In the genomic region with DNA sequence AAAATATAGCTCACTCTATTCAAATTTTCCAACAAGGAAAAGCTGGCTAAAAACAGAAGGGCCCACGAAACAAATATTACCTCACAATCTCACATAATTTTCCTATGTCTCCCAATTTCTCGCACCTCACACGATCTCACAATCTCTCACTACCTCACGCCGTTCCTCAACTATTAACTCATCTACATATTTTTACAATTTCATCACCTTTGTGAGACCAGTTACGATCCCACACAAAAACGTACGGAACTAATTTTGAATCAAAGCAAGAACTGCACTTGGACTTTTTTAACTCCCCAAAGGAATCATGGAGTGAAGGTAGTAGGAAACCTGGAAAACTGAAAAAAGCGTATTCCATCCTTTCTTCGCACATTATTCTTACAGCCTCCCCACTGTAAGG, we compare ENCODE assay signal across 8 cellular contexts. TPM values are rescaled to one million over a fixed set of nuclear protein-coding genes. Genes with fewer than 3 reads are reported as not detected.
DNase-seq lines count a peak whose midpoint lies in the region; ATAC-seq, FAIRE-seq and TF ChIP-seq lines count a peak whose summit lies in the region.

No MANE protein-coding gene starts in this region.

- H3K4me3 ChIP-seq in SJCRH30 (peak overlapping the region; percentile 96), retinal pigment epithelial cell (ENCODE audit: low read length) (peak overlapping the region; percentile 85)

- peaks cover 12% of the 10 kb centered on the region for H3K36me3 ChIP-seq in SJCRH30

- H3K4me1 ChIP-seq in SJCRH30: no peaks in the 10 kb centered on the region

- FAIRE-seq in H54 (lab: Jason Lieb, UNC): no peak

- H3K27me3 ChIP-seq in SJCRH30: no peaks in the 10 kb centered on the region

- TF ChIP-seq POLR2A in H54 (IDR thresholded peaks at IDR 0.05; ENCODE audit: low read depth, low read length): no peak

- ATAC-seq in HG02588 (IDR thresholded peaks at IDR 0.05; ENCODE audit: unreplicated experiment): no peak

- H3K27ac ChIP-seq in SJCRH30: peak overlapping the region; percentile 98

- H3K9me3 ChIP-seq in SJCRH30 (replicated peaks): 0 out of 2 replicates have a peak, but pooled peaks cover 2% of the 10 kb centered on the region

- TF ChIP-seq CTCF in retinal pigment epithelial cell (conservative IDR thresholded peaks at IDR 0.05; ENCODE audit: low read depth, low read length): no peak

- DNase-seq in GM04504 (ENCODE audit: low read depth) (peak; percentile 26), SJCRH30 (no peak), fibroblast of peridontal ligament (ENCODE audit: extremely low read depth) (peak; percentile 51), retinal pigment epithelial cell (ENCODE audit: low read depth) (no peak), DMS 273 treated with DMSO at 0.1 percent for 48 hours (lab: John Stamatoyannopoulos, UW) (no peak), GF-D8 (lab: John Stamatoyannopoulos, UW) (no peak), H54 (ENCODE audit: insufficient read length, low spot score) (no peak)

RNA-seq across cellular contexts. Expression of gene CBX1, which starts 1.1 kb away (rescaled TPM):
- 148 and 149 TPM in 2 replicates for total RNA-seq in SJCRH30 (2014; rRNA removed; shearing (Covaris generic))

RNA-seq across cellular contexts. Expression of gene SNX11, which starts 7.4 kb away (rescaled TPM):
- 15.3 and 16.1 TPM in 2 replicates for total RNA-seq in SJCRH30 (2014; rRNA removed; shearing (Covaris generic))

RNA-seq across cellular contexts. Expression of gene NFE2L1, which starts 52.0 kb away (rescaled TPM):
- 75.1 and 78.1 TPM in 2 replicates for total RNA-seq in SJCRH30 (2014; rRNA removed; shearing (Covaris generic))

Comparison
In these comparisons a context has a peak if more than half of its experiments do, and no peak if none do; other contexts are left out.
1. DNase-seq: peak in GM04504 (single experiment) and fibroblast of peridontal ligament (single experiment); none in SJCRH30 (0 of 2), retinal pigment epithelial cell (single experiment), DMS 273 treated with DMSO at 0.1 percent for 48 hours (single experiment), GF-D8 (single experiment) and H54 (single experiment).